29 cellular contexts compared by ENCODE assay signal in the genomic region with DNA sequence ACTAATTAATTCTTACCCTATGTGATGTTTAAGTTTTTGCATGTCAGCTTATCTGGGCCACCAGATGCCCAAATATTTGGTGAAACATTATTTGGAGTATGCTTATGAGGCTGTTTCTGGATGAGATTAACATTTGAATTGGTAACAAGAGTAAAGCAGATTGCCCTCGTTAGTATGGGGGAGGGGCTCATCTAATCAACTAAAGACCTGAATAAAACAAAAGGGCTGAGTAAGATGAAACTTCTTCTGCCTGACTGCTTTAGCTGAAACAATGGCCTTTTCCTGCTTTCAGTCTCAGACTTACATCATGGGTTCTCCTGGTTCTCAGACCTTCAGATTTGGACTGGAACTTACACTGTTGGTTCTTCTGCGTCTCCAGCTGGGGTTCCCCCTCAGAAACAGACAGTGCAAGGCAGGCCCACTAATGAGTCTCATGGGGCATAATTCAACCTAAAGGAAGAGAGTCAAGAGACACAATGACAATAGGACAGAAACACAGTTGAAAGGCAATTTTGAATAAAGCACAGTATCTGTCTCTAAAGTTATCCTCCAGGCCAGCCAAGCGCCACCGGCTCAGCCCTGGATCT.
"Had no signal": no experiment of that assay in that cellular context is flagged by ENCODE, and none has a peak within 500 bp of the region (broad histone marks: within the 10 kb centered on the region; RNA-seq: fewer than 3 reads in every experiment).

No MANE protein-coding gene starts in this region.

- H3K4me3 ChIP-seq: breast epithelium, dorsolateral prefrontal cortex, esophagus squamous epithelium, gastrocnemius medialis, right lobe of liver, skin epidermis, thyroid gland, upper lobe of right lung had no signal

- DNase-seq: activated B cell treated with CpG ODN at 0.5 μM for 24 hours; activated CD4-positive, alpha-beta T cell treated with anti-CD3 and anti-CD28 coated beads for 36 hours; activated CD4-positive, alpha-beta T cell treated with anti-CD3 and anti-CD28 coated beads, Interleukin-2, amount 50 U/mL, for 4 hours; activated CD8-positive, alpha-beta memory T cell treated with anti-CD3 and anti-CD28 coated beads, Interleukin-2, amount 50 U/mL, for 48 hours; activated effector memory CD4-positive, alpha-beta T cell treated with Interleukin-2 at 50 U/mL for 16 hours; activated naive CD4-positive, alpha-beta T cell treated with anti-CD3 and anti-CD28 coated beads for 36 hours; activated naive CD8-positive, alpha-beta T cell treated with anti-CD3 and anti-CD28 coated beads, Interleukin-2, amount 10 ng/mL, durations not matched to agents 7 days and 5 days; activated T-cell treated with anti-CD3 and anti-CD28 coated beads, Interleukin-2, amount 50 U/mL, for 48 hours; amniotic stem cell; dorsolateral prefrontal cortex; esophagus squamous epithelium; gastrocnemius medialis; hippocampal formation; islet precursor cell; left cardiac atrium; midbrain; natural killer cell; right lobe of liver; stimulated activated CD4-positive, alpha-beta T cell treated with anti-CD3 and anti-CD28 coated beads, Interleukin-1b, Interleukin-23, amount 100 ng/mL, for 48 hours; substantia nigra; T1000; thyroid gland; upper lobe of right lung had no signal

- H3K27me3 ChIP-seq: breast epithelium, esophagus squamous epithelium, gastrocnemius medialis, right lobe of liver, thyroid gland, upper lobe of right lung had no signal

- H3K9me3 ChIP-seq: breast epithelium, esophagus squamous epithelium, gastrocnemius medialis, right lobe of liver, thyroid gland, upper lobe of right lung had no signal

- H3K9me3 Mint-ChIP-seq: activated B cell treated with CpG ODN at 0.5 μM for 24 hours; activated naive CD4-positive, alpha-beta T cell treated with anti-CD3 and anti-CD28 coated beads for 36 hours; activated naive CD8-positive, alpha-beta T cell treated with anti-CD3 and anti-CD28 coated beads, Interleukin-2, amount 10 ng/mL, durations not matched to agents 7 days and 5 days had no signal

- H3K4me1 Mint-ChIP-seq: activated B cell treated with CpG ODN at 0.5 μM for 24 hours; activated CD4-positive, alpha-beta T cell treated with anti-CD3 and anti-CD28 coated beads for 36 hours; activated naive CD8-positive, alpha-beta T cell treated with anti-CD3 and anti-CD28 coated beads, Interleukin-2, amount 10 ng/mL, durations not matched to agents 7 days and 5 days; central memory CD8-positive, alpha-beta T cell; natural killer cell had no signal

- H3K27ac ChIP-seq: breast epithelium, dorsolateral prefrontal cortex, esophagus squamous epithelium, gastrocnemius medialis, parathyroid adenoma, right lobe of liver, skin epidermis, thyroid gland, upper lobe of right lung had no signal

- H3K79me2 ChIP-seq: parathyroid adenoma had no signal

- H2AFZ ChIP-seq: parathyroid adenoma had no signal

- ATAC-seq: activated CD4-positive, alpha-beta T cell treated with anti-CD3 and anti-CD28 coated beads for 36 hours; gastrocnemius medialis; left cardiac atrium; natural killer cell; right lobe of liver; upper lobe of right lung had no signal

- H3K27ac Mint-ChIP-seq: activated B cell treated with CpG ODN at 0.5 μM for 24 hours; activated CD4-positive, alpha-beta T cell treated with anti-CD3 and anti-CD28 coated beads for 36 hours; activated naive CD4-positive, alpha-beta T cell treated with anti-CD3 and anti-CD28 coated beads for 36 hours; activated naive CD8-positive, alpha-beta T cell treated with anti-CD3 and anti-CD28 coated beads, Interleukin-2, amount 10 ng/mL, durations not matched to agents 7 days and 5 days; natural killer cell; stimulated activated naive CD8-positive, alpha-beta T cell treated with anti-CD3 and anti-CD28 coated beads, Interleukin-15, Interleukin-2, amounts not matched to agents 100 ng/mL and 50 ng/mL, for 24 hours had no signal

- H3K27me3 Mint-ChIP-seq: activated B cell treated with CpG ODN at 0.5 μM for 24 hours; activated CD4-positive, alpha-beta T cell treated with anti-CD3 and anti-CD28 coated beads for 36 hours; activated naive CD8-positive, alpha-beta T cell treated with anti-CD3 and anti-CD28 coated beads, Interleukin-2, amount 10 ng/mL, durations not matched to agents 7 days and 5 days; central memory CD8-positive, alpha-beta T cell; stimulated activated naive CD8-positive, alpha-beta T cell treated with anti-CD3 and anti-CD28 coated beads, Interleukin-15, Interleukin-2, amounts not matched to agents 100 ng/mL and 50 ng/mL, for 24 hours had no signal

- FAIRE-seq: colon had no signal

- H3K9ac ChIP-seq: parathyroid adenoma had no signal

- H3K4me3 Mint-ChIP-seq: activated B cell treated with CpG ODN at 0.5 μM for 24 hours; activated CD4-positive, alpha-beta T cell treated with anti-CD3 and anti-CD28 coated beads for 36 hours; activated naive CD4-positive, alpha-beta T cell treated with anti-CD3 and anti-CD28 coated beads for 36 hours; activated naive CD8-positive, alpha-beta T cell treated with anti-CD3 and anti-CD28 coated beads, Interleukin-2, amount 10 ng/mL, durations not matched to agents 7 days and 5 days; central memory CD8-positive, alpha-beta T cell; natural killer cell; stimulated activated naive CD8-positive, alpha-beta T cell treated with anti-CD3 and anti-CD28 coated beads, Interleukin-15, Interleukin-2, amounts not matched to agents 100 ng/mL and 50 ng/mL, for 24 hours had no signal

- H3K4me1 ChIP-seq: breast epithelium, esophagus squamous epithelium, gastrocnemius medialis, parathyroid adenoma, right lobe of liver, thyroid gland, upper lobe of right lung had no signal

- H3K36me3 Mint-ChIP-seq: activated naive CD8-positive, alpha-beta T cell treated with anti-CD3 and anti-CD28 coated beads, Interleukin-2, amount 10 ng/mL, durations not matched to agents 7 days and 5 days; natural killer cell had no signal

- H3K36me3 ChIP-seq: breast epithelium, esophagus squamous epithelium, gastrocnemius medialis, right lobe of liver, thyroid gland, upper lobe of right lung had no signal
